10 cellular contexts compared by ENCODE assay signal in the genomic region with DNA sequence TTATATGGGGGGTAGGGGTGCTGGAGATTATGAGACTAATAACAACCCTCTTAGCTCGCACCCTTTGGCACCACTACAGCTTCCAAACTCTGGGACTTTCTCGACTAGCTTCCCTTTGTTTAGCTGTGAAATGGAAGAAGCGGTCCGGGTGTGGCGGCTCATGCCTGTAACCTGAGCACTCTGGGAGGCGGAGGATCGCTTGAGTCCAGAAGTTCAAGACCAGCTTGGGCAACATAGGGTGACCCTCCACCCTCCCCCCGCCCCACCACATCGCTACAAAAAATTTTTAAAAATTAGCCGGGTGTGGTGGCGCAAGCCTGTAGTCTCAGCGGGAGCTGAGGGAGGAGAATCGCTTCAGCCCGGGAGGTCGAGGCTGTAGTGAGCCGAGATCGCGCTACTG. TPM values are rescaled to one million over a fixed set of nuclear protein-coding genes. Genes with fewer than 3 reads are reported as not detected.
A peak's percentile ranks its signal among the peaks of the same experiment; 100 is the strongest.
DNase-seq lines count a peak whose midpoint lies in the region; ATAC-seq and TF ChIP-seq lines count a peak whose summit lies in the region.
"Had no signal": no experiment of that assay in that cellular context is flagged by ENCODE, and none has a peak within 500 bp of the region (broad histone marks: within the 10 kb centered on the region; RNA-seq: fewer than 3 reads in every experiment).

No MANE protein-coding gene starts in this region.

- no peaks in the 10 kb centered on the region for H3K9me3 Mint-ChIP-seq in activated naive CD8-positive, alpha-beta T cell (ENCODE audit: low read depth)
- no peaks in the 10 kb centered on the region for H3K9me3 Mint-ChIP-seq in activated naive CD8-positive, alpha-beta T cell treated with anti-CD3 and anti-CD28 coated beads, Interleukin-2, amount 50 U/mL, for 24 hours
- no peaks in the 10 kb centered on the region for H3K9me3 Mint-ChIP-seq in activated naive CD8-positive, alpha-beta T cell treated with anti-CD3 and anti-CD28 coated beads, Interleukin-2, amount 10 ng/mL, durations not matched to agents 7 days and 5 days
- H3K9me3 Mint-ChIP-seq in memory B cell (no peaks in the 10 kb centered on the region), type B pancreatic cell (no peaks in the 10 kb centered on the region)

- POLR2A ChIA-PET in activated naive CD8-positive, alpha-beta T cell treated with anti-CD3 and anti-CD28 coated beads, Interleukin-2, amount 10 ng/mL, durations not matched to agents 7 days and 5 days (lab: Charles Lee), result interaction anchor here (0.7 kb wide), 1 partner anchor 66 kb away, joined by 4 read pairs; no protein-coding TSS in a partner anchor

- no peak for DNase-seq in activated naive CD8-positive, alpha-beta T cell treated with anti-CD3 and anti-CD28 coated beads, Interleukin-2, amount 50 U/mL, for 24 hours
- DNase-seq in activated naive CD8-positive, alpha-beta T cell treated with anti-CD3 and anti-CD28 coated beads, Interleukin-2, amount 10 ng/mL, durations not matched to agents 7 days and 5 days, result no peak
- no peak for DNase-seq in memory B cell (ENCODE audit: low spot score in 2 of 2)
- no peak for DNase-seq in type B pancreatic cell (ENCODE audit: extremely low spot score, unreplicated experiment)
- no peak for DNase-seq in COR-L47 (lab: John Stamatoyannopoulos, UW)
- no peak for DNase-seq in OCI-M2 (lab: John Stamatoyannopoulos, UW; ENCODE audit: unreplicated experiment)
- no peak for DNase-seq in LoVo (ENCODE audit: low spot score)
- DNase-seq: effector memory CD4-positive, alpha-beta T cell had no signal

- H3K27me3 Mint-ChIP-seq in activated naive CD8-positive, alpha-beta T cell, result peaks cover 29% of the 10 kb centered on the region
- H3K27me3 Mint-ChIP-seq in activated naive CD8-positive, alpha-beta T cell treated with anti-CD3 and anti-CD28 coated beads, Interleukin-2, amount 50 U/mL, for 24 hours, result peaks cover 64% of the 10 kb centered on the region
- H3K27me3 Mint-ChIP-seq in activated naive CD8-positive, alpha-beta T cell treated with anti-CD3 and anti-CD28 coated beads, Interleukin-2, amount 10 ng/mL, durations not matched to agents 7 days and 5 days, result peaks cover 62% of the 10 kb centered on the region
- H3K27me3 Mint-ChIP-seq in memory B cell (peaks cover 18% of the 10 kb centered on the region), type B pancreatic cell (peaks cover 24% of the 10 kb centered on the region)

- peaks cover 18% of the 10 kb centered on the region for H3K4me1 Mint-ChIP-seq in activated naive CD8-positive, alpha-beta T cell (ENCODE audit: low read depth)
- H3K4me1 Mint-ChIP-seq in activated naive CD8-positive, alpha-beta T cell treated with anti-CD3 and anti-CD28 coated beads, Interleukin-2, amount 50 U/mL, for 24 hours, result peaks cover 19% of the 10 kb centered on the region
- H3K4me1 Mint-ChIP-seq in activated naive CD8-positive, alpha-beta T cell treated with anti-CD3 and anti-CD28 coated beads, Interleukin-2, amount 10 ng/mL, durations not matched to agents 7 days and 5 days, result peaks cover 9% of the 10 kb centered on the region
- H3K4me1 Mint-ChIP-seq in memory B cell (peaks cover 2% of the 10 kb centered on the region), type B pancreatic cell (ENCODE audit: unreplicated experiment) (peaks cover 16% of the 10 kb centered on the region)

- H3K36me3 Mint-ChIP-seq in activated naive CD8-positive, alpha-beta T cell, result no peaks in the 10 kb centered on the region
- no peaks in the 10 kb centered on the region for H3K36me3 Mint-ChIP-seq in activated naive CD8-positive, alpha-beta T cell treated with anti-CD3 and anti-CD28 coated beads, Interleukin-2, amount 50 U/mL, for 24 hours (ENCODE audit: low read depth)
- no peaks in the 10 kb centered on the region for H3K36me3 Mint-ChIP-seq in activated naive CD8-positive, alpha-beta T cell treated with anti-CD3 and anti-CD28 coated beads, Interleukin-2, amount 10 ng/mL, durations not matched to agents 7 days and 5 days
- H3K36me3 Mint-ChIP-seq in memory B cell (no peaks in the 10 kb centered on the region), type B pancreatic cell (no peaks in the 10 kb centered on the region)

- no peak for TF ChIP-seq CTCF in type B pancreatic cell (conservative IDR thresholded peaks at IDR 0.05)

- no peak overlapping the region for H3K27ac Mint-ChIP-seq in activated naive CD8-positive, alpha-beta T cell
- no peak overlapping the region for H3K27ac Mint-ChIP-seq in activated naive CD8-positive, alpha-beta T cell treated with anti-CD3 and anti-CD28 coated beads, Interleukin-2, amount 50 U/mL, for 24 hours
- no peak overlapping the region for H3K27ac Mint-ChIP-seq in activated naive CD8-positive, alpha-beta T cell treated with anti-CD3 and anti-CD28 coated beads, Interleukin-2, amount 10 ng/mL, durations not matched to agents 7 days and 5 days
- H3K27ac Mint-ChIP-seq in memory B cell (no peak overlapping the region), type B pancreatic cell (peak overlapping the region; percentile 81)

- ATAC-seq in activated naive CD8-positive, alpha-beta T cell treated with anti-CD3 and anti-CD28 coated beads, Interleukin-2, amount 50 U/mL, for 24 hours, result no peak
- no peak for ATAC-seq in activated naive CD8-positive, alpha-beta T cell treated with anti-CD3 and anti-CD28 coated beads, Interleukin-2, amount 10 ng/mL, durations not matched to agents 7 days and 5 days (ENCODE audit: low read depth)
- no peak for ATAC-seq in memory B cell (ENCODE audit: low read depth)

- peak overlapping the region; percentile 76 for H3K4me3 Mint-ChIP-seq in activated naive CD8-positive, alpha-beta T cell
- no peak overlapping the region for H3K4me3 Mint-ChIP-seq in activated naive CD8-positive, alpha-beta T cell treated with anti-CD3 and anti-CD28 coated beads, Interleukin-2, amount 50 U/mL, for 24 hours
- peak overlapping the region; percentile 60 for H3K4me3 Mint-ChIP-seq in activated naive CD8-positive, alpha-beta T cell treated with anti-CD3 and anti-CD28 coated beads, Interleukin-2, amount 10 ng/mL, durations not matched to agents 7 days and 5 days
- H3K4me3 Mint-ChIP-seq in memory B cell (peak overlapping the region; percentile 65), type B pancreatic cell (peak overlapping the region; percentile 92)

RNA-seq across cellular contexts. Expression of a gene that starts 0.8 kb away (rescaled TPM):
- under 1 TPM; 0.28 to 0.51 TPM for total RNA-seq in activated naive CD8-positive, alpha-beta T cell treated with anti-CD3 and anti-CD28 coated beads, Interleukin-2, amount 10 ng/mL, durations not matched to agents 7 days and 5 days
- 35.5 and 53.5 TPM in 2 replicates for total RNA-seq in type B pancreatic cell (ENCODE audit: low replicate concordance)
- total RNA-seq: H4 had no signal

Comparison
In these comparisons a context has a peak if more than half of its experiments do, and no peak if none do; other contexts are left out.
1. RNA of a gene that starts 0.8 kb away (total RNA-seq): 35.5 to 53.5 TPM in type B pancreatic cell; 0.28 to 0.51 TPM in activated naive CD8-positive, alpha-beta T cell treated with anti-CD3 and anti-CD28 coated beads, Interleukin-2, amount 10 ng/mL, durations not matched to agents 7 days and 5 days; every median in the first group is over 10 times any median in the second.